31 cellular contexts compared by ENCODE assay signal in genomic region chr11:74297484-74297883, GRCh38. TPM values are rescaled to one million over a fixed set of nuclear protein-coding genes. Genes with fewer than 3 reads are reported as not detected.
"Had no signal": no experiment of that assay in that cellular context is flagged by ENCODE, and none has a peak within 500 bp of the region (broad histone marks: within the 10 kb centered on the region; RNA-seq: fewer than 3 reads in every experiment).

No MANE protein-coding gene starts in this region.

- H3K27me3 ChIP-seq: adrenal gland, body of pancreas had no signal

- H3K27ac ChIP-seq: adrenal gland, body of pancreas, WERI-Rb-1 had no signal

- H3K4me1 ChIP-seq: adrenal gland, body of pancreas had no signal

- H3K9me3 ChIP-seq: adrenal gland, body of pancreas had no signal

- H3K4me3 ChIP-seq: adrenal gland, body of pancreas had no signal

- ATAC-seq: activated CD4-positive, CD25-positive, alpha-beta regulatory T cell treated with anti-CD3 and anti-CD28 coated beads, Interleukin-2, amount 50 U/mL, for 24 hours; activated CD8-positive, alpha-beta memory T cell treated with anti-CD3 and anti-CD28 coated beads, Interleukin-2, amount 10 ng/mL, durations not matched to agents 7 days and 5 days; activated CD8-positive, alpha-beta T cell treated with anti-CD3 and anti-CD28 coated beads, Interleukin-2, amount 10 ng/mL, durations not matched to agents 7 days and 5 days; activated naive CD8-positive, alpha-beta T cell treated with anti-CD3 and anti-CD28 coated beads, Interleukin-2, amount 50 U/mL, for 24 hours; body of pancreas; effector memory CD8-positive, alpha-beta T cell; T-helper 17 cell had no signal

- H3K36me3 ChIP-seq: adrenal gland, WERI-Rb-1 had no signal

- DNase-seq: activated B cell treated with CpG ODN at 0.5 μM for 24 hours; activated CD4-positive, alpha-beta memory T cell treated with anti-CD3 and anti-CD28 coated beads for 36 hours; activated CD4-positive, alpha-beta T cell treated with anti-CD3 and anti-CD28 coated beads for 48 hours; activated CD8-positive, alpha-beta memory T cell treated with anti-CD3 and anti-CD28 coated beads, Interleukin-2, amount 10 ng/mL, durations not matched to agents 7 days and 5 days; activated CD8-positive, alpha-beta memory T cell treated with anti-CD3 and anti-CD28 coated beads, Interleukin-2, amount 50 U/mL, for 4 hours; activated CD8-positive, alpha-beta T cell treated with anti-CD3 and anti-CD28 coated beads, Interleukin-2, amount 10 ng/mL, durations not matched to agents 7 days and 5 days; activated effector memory CD4-positive, alpha-beta T cell treated with anti-CD3 and anti-CD28 coated beads, Interleukin-2, amount 50 U/mL, for 16 hours; activated naive CD4-positive, alpha-beta T cell treated with anti-CD3 and anti-CD28 coated beads for 36 hours; activated naive CD8-positive, alpha-beta T cell treated with anti-CD3 and anti-CD28 coated beads for 36 hours; activated naive CD8-positive, alpha-beta T cell treated with anti-CD3 and anti-CD28 coated beads, Interleukin-2, amount 50 U/mL, for 24 hours; activated T-cell treated with anti-CD3 and anti-CD28 coated beads, Interleukin-2, amount 50 U/mL, for 1 hour; activated T-cell treated with anti-CD3 and anti-CD28 coated beads, Interleukin-2, amount 50 U/mL, for 48 hours; adrenal gland; amygdala; aorta; caudate nucleus; cortex of kidney; dermis blood vessel endothelial cell; effector CD4-positive, alpha-beta T cell; effector memory CD8-positive, alpha-beta T cell; erythroblast; foreskin fibroblast; head of caudate nucleus; T-helper 17 cell; T1000; WERI-Rb-1 had no signal

RNA-seq across cellular contexts. Expression of gene P4HA3, which starts 14.0 kb away (rescaled TPM):
- total RNA-seq: activated B cell treated with CpG ODN at 0.5 μM for 24 hours; activated CD4-positive, alpha-beta memory T cell treated with anti-CD3 and anti-CD28 coated beads for 36 hours; activated CD8-positive, alpha-beta memory T cell treated with anti-CD3 and anti-CD28 coated beads for 36 hours; activated CD8-positive, alpha-beta memory T cell treated with anti-CD3 and anti-CD28 coated beads, Interleukin-2, amount 10 ng/mL, durations not matched to agents 7 days and 5 days; activated CD8-positive, alpha-beta T cell treated with anti-CD3 and anti-CD28 coated beads, Interleukin-2, amount 10 ng/mL, durations not matched to agents 7 days and 5 days; activated naive CD4-positive, alpha-beta T cell treated with anti-CD3 and anti-CD28 coated beads for 36 hours; activated naive CD8-positive, alpha-beta T cell treated with anti-CD3 and anti-CD28 coated beads for 36 hours; activated T-helper 1 cell treated with anti-CD3 and anti-CD28 coated beads, Interleukin-12 subunit alpha, Interleukin-12 subunit beta, Interleukin-2, Interleukin-4 antibody, amounts not matched to agents 30 ng/mL and 10 ng/mL and 1 ng/mL, durations not matched to agents 14 hours and 24 hours and 36 hours; activated T-helper 2 cell treated with anti-CD3 and anti-CD28 coated beads, Interferon-gamma antibody, Interleukin-2, Interleukin-4, amounts not matched to agents 10 μg/mL and 5 μg/mL and 100 μg/mL, durations not matched to agents 14 hours and 24 hours and 36 hours; body of pancreas; T-helper 17 cell had no signal
